In genomic region chr11:4607111-4607510, GRCh38 we compare ENCODE assay signal across 8 cellular contexts. TPM values are rescaled to one million over a fixed set of nuclear protein-coding genes. Genes with fewer than 3 reads are reported as not detected.
DNase-seq lines count a peak whose midpoint lies in the region; ATAC-seq, FAIRE-seq and TF ChIP-seq lines count a peak whose summit lies in the region.

No MANE protein-coding gene starts in this region.

- H3K27ac Mint-ChIP-seq in central memory CD8-positive, alpha-beta T cell (ENCODE audit: low read depth), result peak overlapping the region; percentile 87
- peak overlapping the region in 4 of 6 donors; percentile 7 to 98 (median 94) for H3K27ac Mint-ChIP-seq in naive B cell

- DNase-seq in BJ (ENCODE audit: low read depth), result no peak
- DNase-seq in Jurkat, Clone E6-1 (ENCODE audit: low read depth, low spot score), result no peak
- DNase-seq in central memory CD8-positive, alpha-beta T cell (ENCODE audit: low spot score in 2 of 2), result no peak
- DNase-seq in naive B cell, result no peak
- no peak for DNase-seq in D721Med (ENCODE audit: insufficient read length, low spot score)
- DNase-seq in frontal cortex (ENCODE audit: low spot score in 2 of 2), result no peak
- no peak for DNase-seq in SKM-1 (lab: John Stamatoyannopoulos, UW; ENCODE audit: unreplicated experiment)
- DNase-seq in NCI-H524 (lab: John Stamatoyannopoulos, UW), result no peak

- CTCF ChIA-PET in BJ (lab: Yijun Ruan, JAX), result interaction anchor here (3.3 kb wide), 1 partner anchor 29 kb away, joined by 16 read pairs; the partner anchor contains the start of gene OR51D1

- peaks cover 69% of the 10 kb centered on the region for H3K4me1 Mint-ChIP-seq in central memory CD8-positive, alpha-beta T cell
- peaks cover 28 to 43% (median 39%) of the 10 kb centered on the region in 3 donors for H3K4me1 Mint-ChIP-seq in naive B cell

- H3K4me3 ChIP-seq in BJ (ENCODE audit: low read depth, low read length), result peak overlapping the region; percentile 61
- H3K4me3 ChIP-seq in Jurkat, Clone E6-1 (ENCODE audit: low read length), result peak overlapping the region; percentile 69

- POLR2A ChIA-PET in BJ (lab: Charles Lee), result no interaction called here

- TF ChIP-seq CTCF in BJ (IDR thresholded peaks at IDR 0.05; ENCODE audit: insufficient read depth, low read depth, low read length), result no peak
- no peak for TF ChIP-seq CTCF in D721Med (IDR thresholded peaks at IDR 0.05; ENCODE audit: insufficient read depth, missing control alignments)

- H3K4me3 Mint-ChIP-seq in central memory CD8-positive, alpha-beta T cell, result peak overlapping the region; percentile 93
- peak overlapping the region; percentile 90 to 99 (median 96) for H3K4me3 Mint-ChIP-seq in naive B cell

- no peak for ATAC-seq in central memory CD8-positive, alpha-beta T cell (replicated peaks; ENCODE audit: extremely low read depth, poor library complexity, severe bottlenecking)
- ATAC-seq in naive B cell (ENCODE audit: low read depth in 2 of 2), result no peak

- H3K36me3 ChIP-seq in BJ (ENCODE audit: control insufficient read depth, insufficient read depth, low read length), result peaks cover 1% of the 10 kb centered on the region; the same call in 1 of the 2 replicates

- FAIRE-seq in D721Med (lab: Jason Lieb, UNC) (no peak), frontal cortex (lab: Jason Lieb, UNC) (no peak)

- no peaks in the 10 kb centered on the region for H3K27me3 Mint-ChIP-seq in central memory CD8-positive, alpha-beta T cell
- H3K27me3 Mint-ChIP-seq in naive B cell, result no peaks in the 10 kb centered on the region

- H3K9me3 Mint-ChIP-seq in central memory CD8-positive, alpha-beta T cell, result no peaks in the 10 kb centered on the region
- peaks cover 0 to 2% (median 0%) of the 10 kb centered on the region in 7 donors for H3K9me3 Mint-ChIP-seq in naive B cell

- H3K36me3 Mint-ChIP-seq in central memory CD8-positive, alpha-beta T cell (ENCODE audit: insufficient read depth), result peaks cover 25% of the 10 kb centered on the region
- H3K36me3 Mint-ChIP-seq in naive B cell, result peaks cover 3% of the 10 kb centered on the region in 2 donors

- H3K27me3 ChIP-seq in BJ (ENCODE audit: control insufficient read depth, insufficient read depth, low read length), result no peaks in the 10 kb centered on the region

RNA-seq across cellular contexts. Expression of gene TRIM68, which starts 0.9 kb away (rescaled TPM):
- polyA plus RNA-seq in BJ (2011; rRNA removed), result 6.2 and 6.5 TPM in 2 replicates
- 4.1 and 5.1 TPM in 2 replicates for polyA minus RNA-seq in BJ (2011; rRNA and poly(A)+ RNA removed)
- polyA plus RNA-seq in Jurkat, Clone E6-1 (2012; ENCODE audit: insufficient read depth, insufficient read length), result 6.8 TPM
- polyA plus RNA-seq in naive B cell (ENCODE audit: low read depth in 6 of 6), result 10 to 100 TPM in 5 of 6 donors, 1 to 10 TPM in 1; 4.8 to 20.4 (median 11.4) TPM
- total RNA-seq in frontal cortex, result 10.2 TPM

RNA-seq across cellular contexts. Expression of gene OR52I1, which starts 13.3 kb away (rescaled TPM):
- not detected in 2 replicates for polyA plus RNA-seq in BJ (2011; rRNA removed)
- not detected in 2 replicates for polyA minus RNA-seq in BJ (2011; rRNA and poly(A)+ RNA removed)
- not detected for polyA plus RNA-seq in Jurkat, Clone E6-1 (2012; ENCODE audit: insufficient read depth, insufficient read length)
- under 1 TPM in 1 of 6 donors, not detected in 5; 0.60 TPM for polyA plus RNA-seq in naive B cell (ENCODE audit: low read depth in 6 of 6)
- total RNA-seq in frontal cortex, result not detected

RNA-seq across cellular contexts. Expression of gene OR52I2, which starts 25.6 kb away (rescaled TPM):
- polyA plus RNA-seq in BJ (2011; rRNA removed) (not detected in 2 replicates), naive B cell (ENCODE audit: low read depth in 6 of 6) (under 1 TPM in 1 of 6 donors, not detected in 5; 0.17 TPM)
- not detected in 2 replicates for polyA minus RNA-seq in BJ (2011; rRNA and poly(A)+ RNA removed)
- polyA plus RNA-seq in Jurkat, Clone E6-1 (2012; ENCODE audit: insufficient read depth, insufficient read length), result not detected
- not detected for total RNA-seq in frontal cortex

RNA-seq across cellular contexts. Expression of gene OR51D1, which starts 30.2 kb away (rescaled TPM):
- polyA plus RNA-seq in BJ (2011; rRNA removed), result not detected in 2 replicates
- polyA minus RNA-seq in BJ (2011; rRNA and poly(A)+ RNA removed), result not detected in 2 replicates
- not detected for polyA plus RNA-seq in Jurkat, Clone E6-1 (2012; ENCODE audit: insufficient read depth, insufficient read length)
- polyA plus RNA-seq in naive B cell (ENCODE audit: low read depth in 6 of 6), result not detected
- not detected for total RNA-seq in frontal cortex

RNA-seq across cellular contexts. Expression of gene OR51E1, which starts 36.7 kb away (rescaled TPM):
- polyA plus RNA-seq in BJ (2011; rRNA removed) (not detected in 2 replicates), naive B cell (ENCODE audit: low read depth in 6 of 6) (not detected)
- polyA minus RNA-seq in BJ (2011; rRNA and poly(A)+ RNA removed), result not detected in 2 replicates
- not detected for polyA plus RNA-seq in Jurkat, Clone E6-1 (2012; ENCODE audit: insufficient read depth, insufficient read length)
- 0.41 TPM for total RNA-seq in frontal cortex
